ENCODE assay signal across 8 cellular contexts in genomic region chr14:91511014-91511466, GRCh38. TPM values are rescaled to one million over a fixed set of nuclear protein-coding genes. Genes with fewer than 3 reads are reported as not detected.
DNase-seq lines count a peak whose midpoint lies in the region; ATAC-seq and TF ChIP-seq lines count a peak whose summit lies in the region.

No MANE protein-coding gene starts in this region.

- H3K27me3 Mint-ChIP-seq in activated naive CD4-positive, alpha-beta T cell treated with anti-CD3 and anti-CD28 coated beads, Interleukin-2, amount 50 U/mL, for 24 hours = no peaks in the 10 kb centered on the region
- H3K27me3 Mint-ChIP-seq in natural killer cell (ENCODE audit: low read depth in 2 of 2) = no peaks in the 10 kb centered on the region

- intact Hi-C loops in natural killer cell (cut with micrococcal nuclease) = loop anchor here (2.0 kb wide), 2 partner anchors 92 to 450 kb away; partner anchors contain the start of gene RPS6KA5

- H3K36me3 ChIP-seq in duodenal mucosa (ENCODE audit: control insufficient read depth in 1 of 2, insufficient read depth in 2 of 2, low read length in 2 of 2) = peaks cover 0 to 6% of the 10 kb centered on the region in 2 donors

- TF ChIP-seq CTCF in natural killer cell (IDR thresholded peaks at IDR 0.05) = no peak

- H3K9me3 ChIP-seq in duodenal mucosa (ENCODE audit: control insufficient read depth in 1 of 2, low read length in 2 of 2) = no peaks in the 10 kb centered on the region

- H3K4me3 ChIP-seq in duodenal mucosa (ENCODE audit: low read depth in 1 of 2, low read length in 2 of 2) = peak overlapping the region; percentile 94 to 97

- H3K9ac ChIP-seq in duodenal mucosa (ENCODE audit: low read depth in 1 of 2, low read length in 2 of 2) = peak overlapping the region; percentile 82 to 87

- H3K27ac ChIP-seq in duodenal mucosa (ENCODE audit: low read depth, low read length) = peak overlapping the region; percentile 98

- H3K27ac Mint-ChIP-seq in activated naive CD4-positive, alpha-beta T cell treated with anti-CD3 and anti-CD28 coated beads, Interleukin-2, amount 50 U/mL, for 24 hours = peak overlapping the region; percentile 100
- H3K27ac Mint-ChIP-seq in natural killer cell = peak overlapping the region; percentile 99 to 100

- peak overlapping the region; percentile 100 for H3K4me3 Mint-ChIP-seq in activated naive CD4-positive, alpha-beta T cell treated with anti-CD3 and anti-CD28 coated beads, Interleukin-2, amount 50 U/mL, for 24 hours
- peak overlapping the region; percentile 100 for H3K4me3 Mint-ChIP-seq in natural killer cell

- H3K27me3 ChIP-seq in duodenal mucosa (ENCODE audit: control insufficient read depth in 1 of 2, insufficient read depth in 2 of 2, low read length in 2 of 2) = no peaks in the 10 kb centered on the region

- peaks cover 8% of the 10 kb centered on the region for H3K36me3 Mint-ChIP-seq in activated naive CD4-positive, alpha-beta T cell treated with anti-CD3 and anti-CD28 coated beads, Interleukin-2, amount 50 U/mL, for 24 hours
- no peaks in the 10 kb centered on the region for H3K36me3 Mint-ChIP-seq in natural killer cell

- no peak for DNase-seq in activated naive CD4-positive, alpha-beta T cell treated with anti-CD3 and anti-CD28 coated beads, Interleukin-2, amount 50 U/mL, for 16 hours
- DNase-seq in NOMO-1 (lab: John Stamatoyannopoulos, UW; ENCODE audit: unreplicated experiment in 2 of 2) (peak; percentile 43 to 54), natural killer cell (no peak), NCI-H774 (lab: John Stamatoyannopoulos, UW) (no peak), GF-D8 (lab: John Stamatoyannopoulos, UW) (no peak)

- H3K9me3 Mint-ChIP-seq in activated naive CD4-positive, alpha-beta T cell treated with anti-CD3 and anti-CD28 coated beads, Interleukin-2, amount 50 U/mL, for 24 hours = no peaks in the 10 kb centered on the region
- no peaks in the 10 kb centered on the region for H3K9me3 Mint-ChIP-seq in natural killer cell

- H3K4me1 Mint-ChIP-seq in activated naive CD4-positive, alpha-beta T cell treated with anti-CD3 and anti-CD28 coated beads, Interleukin-2, amount 50 U/mL, for 24 hours = peaks cover 14% of the 10 kb centered on the region
- peaks cover 18 to 33% of the 10 kb centered on the region in 2 donors for H3K4me1 Mint-ChIP-seq in natural killer cell

- ATAC-seq in natural killer cell (no peak), GM21723 (IDR thresholded peaks at IDR 0.05; ENCODE audit: unreplicated experiment) (no peak)

- H3K4me1 ChIP-seq in duodenal mucosa (ENCODE audit: control insufficient read depth in 1 of 2, insufficient read depth in 2 of 2, low read length in 2 of 2) = peaks cover 0 to 20% of the 10 kb centered on the region in 2 donors

RNA-seq across cellular contexts. Expression of gene PPP4R3A, which starts 0.9 kb away (rescaled TPM):
- 100 to 1,000 TPM; 168 to 216 (median 180) TPM for total RNA-seq in natural killer cell

Comparison
In these comparisons a context has a peak if more than half of its experiments do, and no peak if none do; other contexts are left out.
1. DNase-seq: peak in NOMO-1 (2 of 2); none in activated naive CD4-positive, alpha-beta T cell treated with anti-CD3 and anti-CD28 coated beads, Interleukin-2, amount 50 U/mL, for 16 hours (single experiment), natural killer cell (single experiment), NCI-H774 (single experiment) and GF-D8 (single experiment).